In the genomic region with DNA sequence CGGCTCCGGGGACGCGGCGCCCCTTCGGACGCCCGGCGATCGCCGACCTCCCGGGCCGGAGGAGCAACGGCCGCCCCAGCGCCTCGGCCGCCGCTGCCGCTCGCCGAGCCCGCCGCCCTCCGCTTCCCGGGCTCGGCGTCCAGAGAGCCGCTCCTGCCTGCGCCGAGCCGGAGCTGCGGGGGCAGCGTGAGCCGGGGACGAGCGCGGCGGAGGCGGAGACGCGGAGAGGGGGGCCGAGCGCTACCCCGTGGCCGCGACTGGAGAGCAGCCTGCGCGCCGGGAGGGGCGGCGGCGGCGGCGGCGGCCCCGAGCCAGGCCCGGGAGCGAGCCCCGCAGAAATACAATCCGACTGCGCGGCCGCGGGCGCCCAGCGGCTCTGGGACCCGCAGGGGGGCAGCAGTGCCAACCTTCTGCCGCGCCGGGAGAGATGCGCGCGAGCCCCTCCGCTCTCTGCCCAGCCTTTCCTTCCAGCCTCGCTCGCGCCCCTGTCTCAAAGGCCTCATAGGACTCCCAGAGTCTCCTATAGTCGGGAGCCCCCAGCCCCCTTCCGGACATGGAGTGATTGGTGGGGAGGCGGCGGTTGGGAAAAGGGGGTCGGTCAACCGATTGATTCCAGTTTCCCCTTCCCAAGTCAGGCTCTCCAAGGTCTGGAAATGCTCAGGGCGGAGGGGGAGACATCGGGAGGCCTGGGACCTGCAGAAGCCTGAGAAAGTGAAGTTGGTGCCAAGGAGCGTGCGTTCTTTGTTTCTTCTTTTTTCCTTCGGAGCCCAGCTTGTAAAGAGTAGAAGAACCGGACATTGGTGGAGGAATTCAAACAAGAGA, we compare ENCODE assay signal across 1 cellular context.
TF ChIP-seq lines count a peak whose summit lies in the region.

No MANE protein-coding gene starts in this region.

TF ChIP-seq in H1, 55 proteins besides CTCF, POLR2A, EP300 and RAD21 (continued from another document):
- TF ChIP-seq POU5F1 (IDR thresholded peaks at IDR 0.05; ENCODE audit: low read depth, low read length): no peak
